Comparison of ENCODE assay signal across 8 cellular contexts in the genomic region with DNA sequence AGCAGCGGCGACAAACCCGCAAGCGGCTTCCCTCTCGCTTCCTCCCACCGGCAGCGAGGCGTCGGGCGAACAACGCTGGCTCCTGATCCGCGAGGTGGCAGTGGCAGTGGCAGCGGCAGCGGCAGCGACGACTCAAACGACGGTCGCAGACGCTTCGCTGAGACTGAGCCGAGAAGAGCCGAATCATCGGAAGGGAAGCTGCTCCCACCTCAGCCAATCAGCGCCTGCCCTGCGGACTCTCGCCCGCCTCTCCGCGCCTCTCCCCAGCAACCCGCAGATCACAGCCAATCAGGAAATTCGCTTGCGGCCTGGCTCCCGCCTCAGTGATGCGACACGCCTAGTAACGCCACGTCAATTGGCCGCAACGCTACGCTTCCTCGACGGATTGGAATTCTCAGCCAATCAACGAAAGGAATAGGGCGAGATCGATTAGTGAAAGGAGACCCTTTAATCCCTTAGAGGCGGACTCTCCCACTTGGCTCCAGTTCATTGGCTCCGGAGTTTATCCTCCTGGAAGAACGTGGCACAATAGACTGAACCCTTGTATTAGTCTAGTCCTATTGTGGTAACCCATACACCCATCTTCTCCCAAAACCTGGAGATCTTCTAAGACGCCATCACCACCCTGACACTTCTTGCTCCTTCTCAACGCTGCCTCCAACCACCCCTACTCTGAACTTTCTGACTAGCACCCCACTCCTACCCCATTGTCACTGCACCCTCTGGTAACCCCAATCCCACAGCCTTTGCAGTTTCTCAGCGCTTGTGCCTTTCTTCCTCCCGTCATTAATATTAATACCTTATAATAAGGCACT. TPM values are rescaled to one million over a fixed set of nuclear protein-coding genes. Genes with fewer than 3 reads are reported as not detected.
DNase-seq lines count a peak whose midpoint lies in the region; ATAC-seq and TF ChIP-seq lines count a peak whose summit lies in the region.

VCP (minus strand) TSS at position 165 of the 815 bp plus-strand sequence. CDS start 272 bp downstream, outside the sequence.

- peak; percentile 89 for ATAC-seq in HG03432 (IDR thresholded peaks at IDR 0.05; ENCODE audit: unreplicated experiment)

- DNase-seq in AG20443 (ENCODE audit: low spot score) (peak; percentile 99), NCI-H510A (lab: John Stamatoyannopoulos, UW) (peak; percentile 93), cerebellum (ENCODE audit: low spot score) (peak; percentile 100), islet precursor cell (peak; percentile 100)
- peak; percentile 96 for DNase-seq in activated CD4-positive, alpha-beta T cell treated with anti-CD3 and anti-CD28 coated beads for 1 hour
- peak; percentile 90 to 93 for DNase-seq in stimulated activated CD4-positive, alpha-beta T cell treated with anti-CD3 and anti-CD28 coated beads, Interleukin-15, amount 100 ng/mL, for 1 hour (ENCODE audit: low read depth in 1 of 2, low spot score in 1 of 2)

- TF ChIP-seq POLR2A in GM19099 (IDR thresholded peaks at IDR 0.05; ENCODE audit: extremely low read depth, insufficient read length, low read depth) = peak; percentile 94

RNA-seq across cellular contexts. Expression of gene VCP, which starts in this region (rescaled TPM):
- 146 TPM for total RNA-seq in cerebellum

Comparison
In these comparisons a context has a peak if more than half of its experiments do, and no peak if none do; other contexts are left out.
1. Peak in every context shown above with its lines: DNase-seq and ATAC-seq.